ENCODE assay signal across 8 cellular contexts in genomic region chr5:173925449-173926071, GRCh38. TPM values are rescaled to one million over a fixed set of nuclear protein-coding genes. Genes with fewer than 3 reads are reported as not detected.
DNase-seq lines count a peak whose midpoint lies in the region; ATAC-seq, FAIRE-seq and TF ChIP-seq lines count a peak whose summit lies in the region.

No MANE protein-coding gene starts in this region.

- peak overlapping the region; percentile 0 for H3K27ac ChIP-seq in mesodermal cell (ENCODE audit: low read depth, low read length, severe bottlenecking)

- CTCF ChIA-PET in HEK293T (lab: Yijun Ruan, JAX) (interaction anchor here (0.5 to 1.7 kb wide), 23 partner anchors 9 to 310 kb away, joined by 3 to 9 read pairs (median 4); partner anchors contain the start of gene BOD1), WTC11 (lab: Charles Lee) (interaction anchor here (0.6 to 2.4 kb wide), 50 partner anchors 9 to 787 kb away, joined by 3 to 35 read pairs (median 4); partner anchors contain the start of genes BOD1, CPEB4 and NSG2)

- no peak overlapping the region for H3K27ac Mint-ChIP-seq in WTC11

- H3K9me3 Mint-ChIP-seq in WTC11 = no peaks in the 10 kb centered on the region

- peaks cover 35% of the 10 kb centered on the region for H3K4me1 ChIP-seq in mesodermal cell (ENCODE audit: control insufficient read depth, insufficient read depth, low read length, poor library complexity, severe bottlenecking)

- FAIRE-seq in RCC 7860 (lab: Jason Lieb, UNC) = no peak

- no peak overlapping the region for H3K4me3 Mint-ChIP-seq in WTC11

- no peak for TF ChIP-seq CTCF in WTC11 (IDR thresholded peaks at IDR 0.05)

- H3K9me3 ChIP-seq in mesodermal cell (ENCODE audit: control insufficient read depth, low read length) = no peaks in the 10 kb centered on the region

- 70% methylated on average over 2 of the region's 3 CpGs; no CpG with 5 or more reads in 1 of the 2 experiments for WGBS in mesodermal cell (ENCODE audit: insufficient coverage in 2 of 2), 2 experiments

- ATAC-seq in WTC11 (no peak), GM21619 (IDR thresholded peaks at IDR 0.05; ENCODE audit: unreplicated experiment) (no peak)

- H3K27me3 Mint-ChIP-seq in WTC11 (ENCODE audit: low read depth) = no peaks in the 10 kb centered on the region

- DNase-seq in CD1c-positive myeloid dendritic cell (ENCODE audit: extremely low spot score) = peak; percentile 39
- peak; percentile 48 for DNase-seq in HEK293T (ENCODE audit: extremely low spot score)
- DNase-seq in WTC11 (ENCODE audit: low spot score) = peak; percentile 31
- DNase-seq in effector CD4-positive, alpha-beta T cell = peak; percentile 33
- DNase-seq in RCC 7860 (ENCODE audit: low spot score) = no peak
- DNase-seq in DMS79 (lab: John Stamatoyannopoulos, UW) = no peak

- POLR2A ChIA-PET in HEK293T (lab: Yijun Ruan, JAX) (interaction anchor here (1.0 to 1.8 kb wide), 3 partner anchors 12 to 310 kb away, joined by 3 to 4 read pairs (median 4); partner anchors contain the start of gene CPEB4), WTC11 (lab: Charles Lee) (no interaction called here)

- H3K4me3 ChIP-seq in mesodermal cell (ENCODE audit: extremely low read depth, insufficient read depth, low read length, poor library complexity, severe bottlenecking) = no peak overlapping the region

- peaks cover 19% of the 10 kb centered on the region for H3K36me3 ChIP-seq in mesodermal cell (ENCODE audit: control insufficient read depth, insufficient read depth, low read length)

- H3K4me1 Mint-ChIP-seq in WTC11 = peaks cover 25% of the 10 kb centered on the region

- no peaks in the 10 kb centered on the region for H3K36me3 Mint-ChIP-seq in WTC11

TF ChIP-seq in HEK293T, 16 proteins besides CTCF, POLR2A, EP300 and RAD21:
- TF ChIP-seq LEF1 (IDR thresholded peaks at IDR 0.05; ENCODE audit: borderline replicate concordance) (no peak), PKNOX1 (IDR thresholded peaks at IDR 0.05) (no peak), SP1 (IDR thresholded peaks at IDR 0.05) (no peak), TARDBP (IDR thresholded peaks at IDR 0.05) (no peak), FOXA1 (IDR thresholded peaks at IDR 0.05) (no peak), NFRKB (IDR thresholded peaks at IDR 0.05) (no peak), HDGF (IDR thresholded peaks at IDR 0.05; ENCODE audit: borderline replicate concordance) (no peak)

TF ChIP-seq in WTC11, 78 proteins besides CTCF, POLR2A, EP300 and RAD21 (continues in another document):
- TF ChIP-seq CREB1 (CRISPR knock-in tag; IDR thresholded peaks at IDR 0.05) (no peak), FOXK1 (CRISPR knock-in tag; IDR thresholded peaks at IDR 0.05) (no peak), ZNF281 (CRISPR knock-in tag; IDR thresholded peaks at IDR 0.05) (no peak), ZMAT4 (CRISPR knock-in tag; IDR thresholded peaks at IDR 0.05) (no peak), E2F4 (CRISPR knock-in tag; IDR thresholded peaks at IDR 0.05; ENCODE audit: borderline replicate concordance, low read depth) (no peak), ZNF317 (CRISPR knock-in tag; IDR thresholded peaks at IDR 0.05; ENCODE audit: borderline replicate concordance, low read depth) (no peak), MLX (CRISPR knock-in tag; IDR thresholded peaks at IDR 0.05) (no peak), EMX1 (CRISPR knock-in tag; IDR thresholded peaks at IDR 0.05) (no peak), ZNF263 (CRISPR knock-in tag; IDR thresholded peaks at IDR 0.05; ENCODE audit: low read depth) (no peak), HMGXB4 (CRISPR knock-in tag; IDR thresholded peaks at IDR 0.05) (no peak), AR (CRISPR knock-in tag; IDR thresholded peaks at IDR 0.05) (no peak), ATF3 (CRISPR knock-in tag; conservative IDR thresholded peaks at IDR 0.05) (no peak), USF2 (CRISPR knock-in tag; IDR thresholded peaks at IDR 0.05) (no peak), SOX15 (CRISPR knock-in tag; IDR thresholded peaks at IDR 0.05) (no peak)

RNA-seq across cellular contexts. Expression of gene CPEB4, which starts 37.4 kb away (rescaled TPM):
- total RNA-seq in WTC11 (2021) = 9.1 to 12.7 TPM (median 9.2 TPM) in 3 replicates
- 11.6 TPM for polyA plus RNA-seq in mesodermal cell (2013, experiment 1 of 2)
- 11.3 TPM for polyA plus RNA-seq in mesodermal cell (2013, experiment 2 of 2)

Comparison
In these comparisons a context has a peak if more than half of its experiments do, and no peak if none do; other contexts are left out.
1. DNase-seq: peak in CD1c-positive myeloid dendritic cell (single experiment), HEK293T (single experiment), WTC11 (single experiment) and effector CD4-positive, alpha-beta T cell (single experiment); none in RCC 7860 (single experiment) and DMS79 (single experiment).